ENCODE assay signal across 20 cellular contexts in genomic region chr12:49794021-49794420, GRCh38. TPM values are rescaled to one million over a fixed set of nuclear protein-coding genes. Genes with fewer than 3 reads are reported as not detected.
A peak's percentile ranks its signal among the peaks of the same experiment; 100 is the strongest.
DNase-seq lines count a peak whose midpoint lies in the region; ATAC-seq and TF ChIP-seq lines count a peak whose summit lies in the region.
"Had no signal": no experiment of that assay in that cellular context is flagged by ENCODE, and none has a peak within 500 bp of the region (broad histone marks: within the 10 kb centered on the region; RNA-seq: fewer than 3 reads in every experiment).

No MANE protein-coding gene starts in this region.

- DNase-seq in GM13976 (ENCODE audit: low spot score), result peak; percentile 32
- DNase-seq in WTC11 (ENCODE audit: low spot score), result no peak
- DNase-seq in neural progenitor cell (ENCODE audit: low spot score), result no peak
- no peak for DNase-seq in RWPE1 (ENCODE audit: low spot score)
- no peak for DNase-seq in activated CD4-positive, alpha-beta T cell treated with anti-CD3 and anti-CD28 coated beads for 4 hours
- DNase-seq: ACHN; BE2C; C1 segment of cervical spinal cord; CD4-positive, CD25-positive, alpha-beta regulatory T cell; CD8-positive, alpha-beta memory T cell; COR-L47; DMS 273 treated with DMSO at 0.1 percent for 48 hours; DMS53; DND-41; EL had no signal

- no peak overlapping the region for H3K4me2 ChIP-seq in neural progenitor cell

- no peak for ATAC-seq in WTC11
- ATAC-seq in HG03571 (IDR thresholded peaks at IDR 0.05; ENCODE audit: unreplicated experiment), result no peak
- ATAC-seq in GM19324 (IDR thresholded peaks at IDR 0.05; ENCODE audit: low FRiP score, unreplicated experiment), result no peak
- ATAC-seq: K562 had no signal

- CTCF ChIA-PET in WTC11 (lab: Charles Lee) (interaction anchor here (0.6 to 1.0 kb wide), 2 partner anchors 34 to 45 kb away, joined by 3 read pairs; partner anchors contain the start of gene NCKAP5L), RWPE1 (lab: Yijun Ruan, JAX) (no interaction called here)

- H3K27me3 Mint-ChIP-seq in WTC11 (ENCODE audit: low read depth) (no peaks in the 10 kb centered on the region), neural progenitor cell (ENCODE audit: insufficient read depth, low read depth) (peaks cover 2% of the 10 kb centered on the region)
- H3K27me3 Mint-ChIP-seq: CD8-positive, alpha-beta memory T cell had no signal

- H3K9ac ChIP-seq in neural progenitor cell, result no peak overlapping the region

- H3K27ac ChIP-seq in neural progenitor cell, result no peak overlapping the region
- H3K27ac ChIP-seq in RWPE1, result no peak overlapping the region
- H3K27ac ChIP-seq: HL-60 had no signal

- H3K27ac Mint-ChIP-seq in WTC11, result 0 out of 2 replicates have a peak overlapping the region, but pooled peaks have one; percentile 53
- H3K27ac Mint-ChIP-seq in neural progenitor cell, result peak overlapping the region; percentile 46

- H3K79me2 ChIP-seq in neural progenitor cell (ENCODE audit: low read depth), result no peaks in the 10 kb centered on the region

- H3K4me1 Mint-ChIP-seq in WTC11, result peaks cover 15% of the 10 kb centered on the region
- H3K4me1 Mint-ChIP-seq in neural progenitor cell, result no peaks in the 10 kb centered on the region
- H3K4me1 Mint-ChIP-seq: CD4-positive, CD25-positive, alpha-beta regulatory T cell; CD8-positive, alpha-beta memory T cell had no signal

- H3K36me3 ChIP-seq in neural progenitor cell, result no peaks in the 10 kb centered on the region
- H3K36me3 ChIP-seq: HAP-1 had no signal

- no peaks in the 10 kb centered on the region for H3K9me3 ChIP-seq in neural progenitor cell (ENCODE audit: low read depth)
- H3K9me3 ChIP-seq: BE2C, HAP-1 had no signal

- in situ Hi-C loops in GM13976 (cut with MboI; ENCODE audit: low sequenced_read_pairs, unreplicated experiment), result no loop called here

- no peaks in the 10 kb centered on the region for H3K36me3 Mint-ChIP-seq in WTC11
- peaks cover 3% of the 10 kb centered on the region for H3K36me3 Mint-ChIP-seq in neural progenitor cell

- TF ChIP-seq CTCF in GM13976 (IDR thresholded peaks at IDR 0.05; ENCODE audit: borderline replicate concordance, control extremely low read depth, extremely low read depth, insufficient read depth, missing control alignments), result no peak
- TF ChIP-seq CTCF in WTC11 (IDR thresholded peaks at IDR 0.05), result no peak
- no peak for TF ChIP-seq CTCF in neural progenitor cell (IDR thresholded peaks at IDR 0.05)
- no peak for TF ChIP-seq CTCF in RWPE1 (conservative IDR thresholded peaks at IDR 0.05; ENCODE audit: low read depth)

- no peaks in the 10 kb centered on the region for H3F3A ChIP-seq in neural progenitor cell (ENCODE audit: low read depth)

- H4K20me1 ChIP-seq in neural progenitor cell (ENCODE audit: low read depth), result peaks cover 2% of the 10 kb centered on the region

- no peaks in the 10 kb centered on the region for H3K27me3 ChIP-seq in neural progenitor cell
- H3K27me3 ChIP-seq: BE2C had no signal

- no peak overlapping the region for H3K4me3 ChIP-seq in neural progenitor cell
- H3K4me3 ChIP-seq: HAP-1, K562 had no signal

- H3K4me1 ChIP-seq in neural progenitor cell, result no peaks in the 10 kb centered on the region
- H3K4me1 ChIP-seq: BE2C, HAP-1 had no signal

- H3K9me3 Mint-ChIP-seq in WTC11, result no peaks in the 10 kb centered on the region
- no peaks in the 10 kb centered on the region for H3K9me3 Mint-ChIP-seq in neural progenitor cell
- H3K9me3 Mint-ChIP-seq: CD4-positive, CD25-positive, alpha-beta regulatory T cell; CD8-positive, alpha-beta memory T cell had no signal

- no peak overlapping the region for H2AFZ ChIP-seq in neural progenitor cell (replicated peaks)

- H3K4me3 Mint-ChIP-seq in WTC11, result no peak overlapping the region
- H3K4me3 Mint-ChIP-seq in neural progenitor cell, result peak overlapping the region; percentile 30
- H3K4me3 Mint-ChIP-seq: CD8-positive, alpha-beta memory T cell had no signal

- POLR2A ChIA-PET in WTC11 (lab: Charles Lee), result no interaction called here
- POLR2A ChIA-PET in RWPE1 (lab: Yijun Ruan, JAX; ENCODE audit: low non-redundant PET), result no interaction called here

TF ChIP-seq in WTC11, 78 proteins besides CTCF, POLR2A, EP300 and RAD21:
- TF ChIP-seq JUN (CRISPR knock-in tag; IDR thresholded peaks at IDR 0.05) (no peak), E2F5 (CRISPR knock-in tag; IDR thresholded peaks at IDR 0.05) (no peak), RELA (CRISPR knock-in tag; IDR thresholded peaks at IDR 0.05; ENCODE audit: borderline replicate concordance) (no peak), ZBTB43 (CRISPR knock-in tag; IDR thresholded peaks at IDR 0.05) (no peak), NFE2L1 (CRISPR knock-in tag; IDR thresholded peaks at IDR 0.05) (no peak), PRRX2 (CRISPR knock-in tag; IDR thresholded peaks at IDR 0.05) (no peak), MLX (CRISPR knock-in tag; IDR thresholded peaks at IDR 0.05) (no peak), CREM (CRISPR knock-in tag; IDR thresholded peaks at IDR 0.05) (no peak), RORB (CRISPR knock-in tag; IDR thresholded peaks at IDR 0.05) (no peak), USF2 (CRISPR knock-in tag; IDR thresholded peaks at IDR 0.05) (no peak), FOXK1 (CRISPR knock-in tag; IDR thresholded peaks at IDR 0.05) (no peak), TP53 (CRISPR knock-in tag; IDR thresholded peaks at IDR 0.05) (no peak), ZNF317 (CRISPR knock-in tag; IDR thresholded peaks at IDR 0.05; ENCODE audit: borderline replicate concordance, low read depth) (no peak), ZNF425 (CRISPR knock-in tag; conservative IDR thresholded peaks at IDR 0.05) (no peak)

RNA-seq across cellular contexts. Expression of gene NCKAP5L, which starts 34.2 kb away (rescaled TPM):
- 22.1 to 27.8 TPM (median 22.4 TPM) in 3 replicates for total RNA-seq in WTC11 (2021)
- total RNA-seq in neural progenitor cell (ENCODE audit: low replicate concordance), result 5.6 and 19.0 TPM in 2 replicates

RNA-seq across cellular contexts. Expression of gene BCDIN3D, which starts 48.9 kb away (rescaled TPM):
- total RNA-seq in WTC11 (2021) (1.6 to 3.2 TPM (median 2.4 TPM) in 3 replicates), neural progenitor cell (ENCODE audit: low replicate concordance) (3.8 and 5.3 TPM in 2 replicates)

RNA-seq across cellular contexts. Expression of gene TMBIM6, which starts 52.7 kb away (rescaled TPM):
- total RNA-seq in WTC11 (2021) (402 to 417 TPM (median 412 TPM) in 3 replicates), neural progenitor cell (ENCODE audit: low replicate concordance) (256 and 318 TPM in 2 replicates)
